Comparison of ENCODE assay signal across 27 cellular contexts in the genomic region with DNA sequence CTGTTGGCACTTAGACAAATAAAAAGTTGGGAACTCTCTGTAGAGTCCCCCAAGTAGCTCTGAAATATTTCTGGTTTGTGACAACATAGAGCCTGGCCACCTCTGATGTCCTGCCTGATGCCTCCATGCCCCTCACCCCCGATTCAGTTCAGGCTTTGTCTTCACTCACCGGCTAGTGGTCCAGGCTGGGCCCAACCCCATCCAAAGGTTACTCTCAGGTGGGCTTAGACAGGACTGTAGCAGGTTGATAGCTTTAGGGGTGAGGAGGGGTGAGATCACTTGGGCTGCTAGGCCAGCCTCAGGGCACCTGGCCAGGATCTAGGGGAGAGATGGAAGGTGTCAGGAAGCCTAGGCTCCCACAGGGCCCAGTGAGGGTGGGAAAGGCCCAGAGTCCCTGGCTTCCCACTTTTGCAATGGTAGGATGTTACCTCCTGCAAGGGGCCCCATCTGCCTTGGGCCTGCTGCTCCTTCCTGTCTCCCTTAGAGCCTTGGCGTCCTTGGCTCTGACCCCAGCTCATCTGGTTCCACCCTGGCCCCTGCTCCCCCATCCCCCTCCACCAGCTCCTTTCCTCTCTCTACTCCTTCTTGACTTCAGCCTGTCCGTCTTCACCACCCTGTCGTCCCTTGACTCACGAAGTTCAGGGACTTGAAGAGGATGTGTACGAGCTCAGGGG. TPM values are rescaled to one million over a fixed set of nuclear protein-coding genes. Genes with fewer than 3 reads are reported as not detected.
DNase-seq lines count a peak whose midpoint lies in the region; ATAC-seq and TF ChIP-seq lines count a peak whose summit lies in the region.
"Had no signal": no experiment of that assay in that cellular context is flagged by ENCODE, and none has a peak within 500 bp of the region (broad histone marks: within the 10 kb centered on the region; RNA-seq: fewer than 3 reads in every experiment).

No MANE protein-coding gene starts in this region.

- ATAC-seq in left lobe of liver (no peak), GM18873 (IDR thresholded peaks at IDR 0.05; ENCODE audit: low FRiP score, unreplicated experiment) (no peak)
- ATAC-seq: Panc1 had no signal

- H3K4me3 Mint-ChIP-seq in CD14-positive monocyte = no peak overlapping the region
- H3K4me3 Mint-ChIP-seq: CD4-positive, alpha-beta memory T cell had no signal

- intact Hi-C loops in CD14-positive monocyte (cut with micrococcal nuclease) = no loop called here
- intact Hi-C loops in ovary (cut with DNase I) = loop anchor here in 1 of 4 donors (5.0 kb wide), 1 partner anchor 90 kb away; the partner anchor contains the start of gene GSTM2

- H3K9me3 Mint-ChIP-seq in CD14-positive monocyte = no peaks in the 10 kb centered on the region
- H3K9me3 Mint-ChIP-seq: CD4-positive, alpha-beta memory T cell had no signal

- no peak overlapping the region for H3K4me3 ChIP-seq in H7 (ENCODE audit: insufficient read depth, low read depth, low read length)
- no peak overlapping the region for H3K4me3 ChIP-seq in ovary
- H3K4me3 ChIP-seq: GM23248, HAP-1, SJCRH30 had no signal

- H3K27me3 ChIP-seq in H7 (ENCODE audit: control insufficient read depth, insufficient read depth, low read length) = no peaks in the 10 kb centered on the region; the same call in 1 of the 2 replicates
- H3K27me3 ChIP-seq in ovary = no peaks in the 10 kb centered on the region

- H3K27ac Mint-ChIP-seq in CD14-positive monocyte = no peak overlapping the region

- H3K4me1 ChIP-seq in ovary (ENCODE audit: insufficient read depth) = peaks cover 20% of the 10 kb centered on the region
- H3K4me1 ChIP-seq: Caco-2, HAP-1, SJCRH30 had no signal

- H3K4me1 Mint-ChIP-seq in CD14-positive monocyte = peaks cover 5% of the 10 kb centered on the region
- H3K4me1 Mint-ChIP-seq: CD4-positive, alpha-beta memory T cell had no signal

- no peak for TF ChIP-seq POLR2A in ovary (IDR thresholded peaks at IDR 0.05)

- H3K27ac ChIP-seq in ovary = peak overlapping the region; percentile 70 to 91
- H3K27ac ChIP-seq: GM23248, HL-60, KMS-11, SJCRH30 had no signal

- no peak for TF ChIP-seq CTCF in CD14-positive monocyte (IDR thresholded peaks at IDR 0.05)
- no peak for TF ChIP-seq CTCF in ovary (IDR thresholded peaks at IDR 0.05)

- no peaks in the 10 kb centered on the region for H3K36me3 Mint-ChIP-seq in CD14-positive monocyte
- H3K36me3 Mint-ChIP-seq: CD4-positive, alpha-beta memory T cell had no signal

- H3K36me3 ChIP-seq in H7 (replicated peaks; ENCODE audit: control insufficient read depth, insufficient read depth, low read length) = no peaks in the 10 kb centered on the region
- H3K36me3 ChIP-seq in ovary = no peaks in the 10 kb centered on the region
- H3K36me3 ChIP-seq: HAP-1, SJCRH30 had no signal

- TF ChIP-seq EP300 in ovary (IDR thresholded peaks at IDR 0.05) = no peak

- peak; percentile 23 for DNase-seq in CD14-positive monocyte (ENCODE audit: low spot score)
- peak; percentile 8 for DNase-seq in H7
- peak; percentile 23 for DNase-seq in left lobe of liver (ENCODE audit: low spot score)
- peak in 4 of 5 donors; percentile 43 to 68 (median 58) for DNase-seq in ovary
- DNase-seq in NCI-H446 (lab: John Stamatoyannopoulos, UW) = no peak
- no peak for DNase-seq in GDM1 (lab: John Stamatoyannopoulos, UW)
- DNase-seq in epidermal melanocyte (ENCODE audit: insufficient read length, low spot score) = no peak
- DNase-seq: Caco-2; CD4-positive, alpha-beta memory T cell; DMS 273 treated with DMSO at 0.1 percent for 48 hours; DND-41; GM23248; NCI-H1105; NCI-H146; NCI-H2029; NCI-H2227 treated with DMSO at 0.1 percent for 48 hours; NCI-H510A treated with DMSO at 0.1 percent for 48 hours; NCI-H774; NK-92 treated with Interleukin-12 subunit alpha and Interleukin-12 subunit beta, amount 100 ng/mL, for 24 hours; SJCRH30 had no signal

- no peaks in the 10 kb centered on the region for H3K9me3 ChIP-seq in ovary
- H3K9me3 ChIP-seq: Caco-2, HAP-1, SJCRH30 had no signal

- peaks cover 1 to 11% (median 5%) of the 10 kb centered on the region in 3 donors for H3K27me3 Mint-ChIP-seq in CD14-positive monocyte (ENCODE audit: low read depth in 3 of 3)

- 85 to 87% (median 85%) methylated on average over 7 of the region's 7 CpGs for WGBS in ovary, 3 donors

RNA-seq across cellular contexts. Expression of gene EPS8L3, which starts 6.7 kb away (rescaled TPM):
- not detected for polyA plus RNA-seq in CD14-positive monocyte
- not detected in 2 replicates for total RNA-seq in H7 (2014; rRNA removed; shearing (Covaris generic))
- 0.15 TPM for total RNA-seq in left lobe of liver
- 1 to 10 TPM in 1 of 7 donors, under 1 TPM in 5, not detected in 1; 0.23 to 1.9 (median 0.56) TPM for total RNA-seq in ovary
- polyA plus RNA-seq in ovary = under 1 TPM in 1 of 2 donors, not detected in 1; 0.05 TPM
- total RNA-seq: CD4-positive, alpha-beta memory T cell; GM23248; SJCRH30 had no signal
- polyA plus RNA-seq: BJ; CD4-positive, alpha-beta memory T cell; GM23248 had no signal

RNA-seq across cellular contexts. Expression of gene GSTM3, which starts 16.1 kb away (rescaled TPM):
- polyA plus RNA-seq in CD14-positive monocyte = 1 to 10 TPM; 2.8 to 3.2 TPM
- 24.7 and 27.3 TPM in 2 replicates for total RNA-seq in H7 (2014; rRNA removed; shearing (Covaris generic))
- total RNA-seq in left lobe of liver = 3.0 TPM
- total RNA-seq in ovary = 100 to 1,000 TPM in 5 of 7 donors, 10 to 100 TPM in 2; 75.8 to 278 (median 135) TPM
- 100 to 1,000 TPM; 229 to 234 TPM for polyA plus RNA-seq in ovary
- total RNA-seq: HT-29 had no signal

RNA-seq across cellular contexts. Expression of gene GSTM5, which starts 44.9 kb away (rescaled TPM):
- polyA plus RNA-seq in CD14-positive monocyte (not detected), ovary (100 to 1,000 TPM; 101 to 259 TPM)
- total RNA-seq in H7 (2014; rRNA removed; shearing (Covaris generic)) = not detected in 2 replicates
- total RNA-seq in left lobe of liver (0.10 TPM), ovary (100 to 1,000 TPM in 3 of 7 donors, 10 to 100 TPM in 4; 18.8 to 183 (median 95.8) TPM)
- total RNA-seq: CD4-positive, alpha-beta memory T cell; HT-29 had no signal
- polyA plus RNA-seq: CD4-positive, alpha-beta memory T cell had no signal

Comparison
In these comparisons a context has a peak if more than half of its experiments do, and no peak if none do; other contexts are left out.
1. DNase-seq: peak in CD14-positive monocyte (single experiment), H7 (single experiment), left lobe of liver (single experiment) and ovary (4 of 5); none in NCI-H446 (0 of 2), GDM1 (single experiment) and epidermal melanocyte (single experiment).
2. RNA of gene GSTM5, which starts 44.9 kb away (total RNA-seq): 18.8 to 183 TPM in ovary; 0.10 TPM in left lobe of liver (single experiment) and not detected in H7; every median in the first group is over 10 times any median in the second.